Comparison of ENCODE assay signal across 10 cellular contexts in genomic region chr1:32759997-32760623, GRCh38. TPM values are rescaled to one million over a fixed set of nuclear protein-coding genes. Genes with fewer than 3 reads are reported as not detected.
DNase-seq lines count a peak whose midpoint lies in the region; ATAC-seq and TF ChIP-seq lines count a peak whose summit lies in the region.
"Had no signal": no experiment of that assay in that cellular context is flagged by ENCODE, and none has a peak within 500 bp of the region (broad histone marks: within the 10 kb centered on the region; RNA-seq: fewer than 3 reads in every experiment).

No MANE protein-coding gene starts in this region.

- H3K27ac Mint-ChIP-seq in MCF 10A (ENCODE audit: low read depth, unreplicated experiment), result peak overlapping the region; percentile 97

- no peaks in the 10 kb centered on the region for H3K9me3 Mint-ChIP-seq in MCF 10A (ENCODE audit: unreplicated experiment)

- H3K4me3 Mint-ChIP-seq in MCF 10A (ENCODE audit: unreplicated experiment), result peak overlapping the region; percentile 72

- H3K27me3 ChIP-seq in cardiac muscle cell, result peaks cover 13% of the 10 kb centered on the region
- no peaks in the 10 kb centered on the region for H3K27me3 ChIP-seq in right lobe of liver
- no peaks in the 10 kb centered on the region for H3K27me3 ChIP-seq in uterus
- H3K27me3 ChIP-seq in brain microvascular endothelial cell (replicated peaks), result no peaks in the 10 kb centered on the region
- H3K27me3 ChIP-seq: ascending aorta had no signal

- H3K27ac ChIP-seq in cardiac muscle cell (no peak overlapping the region), right lobe of liver (peak overlapping the region in 2 of 3 donors; percentile 45 to 72), uterus (peak overlapping the region; percentile 60 to 66), brain microvascular endothelial cell (no peak overlapping the region)
- H3K27ac ChIP-seq: psoas muscle had no signal

- BruUV-seq in MCF 10A (replicated peaks; lab: Mats Ljungman, UMichigan), result no TSS peak

- H3K9me3 ChIP-seq in cardiac muscle cell (ENCODE audit: low read depth) (no peaks in the 10 kb centered on the region), right lobe of liver (no peaks in the 10 kb centered on the region), uterus (no peaks in the 10 kb centered on the region)
- H3K9me3 ChIP-seq: ascending aorta, psoas muscle had no signal

- CTCF ChIA-PET in MCF 10A (lab: Yijun Ruan, JAX), result interaction anchor here (0.7 to 3.2 kb wide), 3 partner anchors 18 to 49 kb away, joined by 3 to 10 read pairs (median 9); a partner anchor contains a TSS

- TF ChIP-seq POLR2A in right lobe of liver (IDR thresholded peaks at IDR 0.05) (peak; percentile 23), uterus (IDR thresholded peaks at IDR 0.05) (no peak)

- peaks cover 44% of the 10 kb centered on the region for H3K4me1 ChIP-seq in cardiac muscle cell (ENCODE audit: low read depth)
- H3K4me1 ChIP-seq in right lobe of liver, result peaks cover 0 to 30% (median 12%) of the 10 kb centered on the region in 4 donors
- peaks cover 4% of the 10 kb centered on the region in 2 donors for H3K4me1 ChIP-seq in uterus

- DNase-seq in cardiac muscle cell (ENCODE audit: low read depth in 1 of 2, low spot score in 1 of 2) (peak; percentile 49 to 67), Right ventricle myocardium inferior (ENCODE audit: missing footprints) (no peak), MCF 10A (ENCODE audit: unreplicated experiment) (peak; percentile 97), right lobe of liver (peak; percentile 71 to 87 (median 74)), uterus (peak; percentile 73 to 74), brain microvascular endothelial cell (no peak)
- DNase-seq: psoas muscle had no signal

- ATAC-seq in Right ventricle myocardium inferior, result no peak
- ATAC-seq in right lobe of liver, result peak; percentile 38 to 83 (median 69)
- ATAC-seq in GM18517 (IDR thresholded peaks at IDR 0.05; ENCODE audit: unreplicated experiment), result no peak
- no peak for ATAC-seq in GM21390 (IDR thresholded peaks at IDR 0.05; ENCODE audit: unreplicated experiment)

- 61% methylated on average over 7 of the region's 14 CpGs for WGBS in right lobe of liver (ENCODE audit: insufficient coverage, low coverage, low lambda C conversion rate, missing lambda C conversion rate)

- H3K4me1 Mint-ChIP-seq in MCF 10A (ENCODE audit: insufficient read depth, unreplicated experiment), result peaks cover 51% of the 10 kb centered on the region

- POLR2A ChIA-PET in MCF 10A (lab: Yijun Ruan, JAX), result interaction anchor here (1.0 to 9.8 kb wide), 8 partner anchors 9 to 57 kb away, joined by 3 to 70 read pairs (median 9); partner anchors contain the start of genes S100PBP and YARS1

- no peaks in the 10 kb centered on the region for H3K36me3 ChIP-seq in cardiac muscle cell
- H3K36me3 ChIP-seq in right lobe of liver, result no peaks in the 10 kb centered on the region
- H3K36me3 ChIP-seq in uterus, result no peaks in the 10 kb centered on the region
- H3K36me3 ChIP-seq in brain microvascular endothelial cell (replicated peaks), result no peaks in the 10 kb centered on the region

- in situ Hi-C loops in brain microvascular endothelial cell (cut with HindIII; ENCODE audit: low pct_ligation_motif_present, low sequenced_read_pairs), result no loop called here

- peaks cover 25% of the 10 kb centered on the region for H3K36me3 Mint-ChIP-seq in MCF 10A (ENCODE audit: insufficient read depth, unreplicated experiment)

- intact Hi-C loops in Right ventricle myocardium inferior (cut with DNase I), result no loop called here
- intact Hi-C loops in MCF 10A (cut with micrococcal nuclease), result loop anchor here (5.0 kb wide), 1 partner anchor 33 kb away; no protein-coding TSS in a partner anchor
- intact Hi-C loops in right lobe of liver (cut with DNase I), result no loop called here
- intact Hi-C loops in uterus (cut with DNase I; ENCODE audit: low total_unique reads), result no loop called here

- H3K27me3 Mint-ChIP-seq in MCF 10A (ENCODE audit: insufficient read depth, unreplicated experiment), result no peaks in the 10 kb centered on the region

- H3K4me3 ChIP-seq in cardiac muscle cell (no peak overlapping the region), right lobe of liver (no peak overlapping the region), uterus (no peak overlapping the region), brain microvascular endothelial cell (ENCODE audit: low read depth, low read length) (no peak overlapping the region)
- H3K4me3 ChIP-seq: ascending aorta, psoas muscle had no signal

- TF ChIP-seq CTCF in cardiac muscle cell (IDR thresholded peaks at IDR 0.05; ENCODE audit: low read depth, low read length) (no peak), MCF 10A (IDR thresholded peaks at IDR 0.05; ENCODE audit: unreplicated experiment) (no peak), right lobe of liver (IDR thresholded peaks at IDR 0.05) (no peak), uterus (IDR thresholded peaks at IDR 0.05) (no peak), brain microvascular endothelial cell (IDR thresholded peaks at IDR 0.05; ENCODE audit: low read depth, low read length, missing control alignments) (no peak)

RNA-seq across cellular contexts. Expression of gene YARS1, which starts 57.0 kb away (rescaled TPM):
- 77.9 and 80.3 TPM in 2 replicates for total RNA-seq in cardiac muscle cell
- polyA plus RNA-seq in cardiac muscle cell, result 125 and 167 TPM in 2 replicates
- total RNA-seq in Right ventricle myocardium inferior, result 29.8 TPM
- total RNA-seq in MCF 10A (2022), result 347 and 372 TPM in 2 replicates
- total RNA-seq in right lobe of liver, result 10 to 100 TPM; 37.4 to 84.3 (median 53.5) TPM
- total RNA-seq in uterus, result 10 to 100 TPM; 15.9 to 67.7 (median 30.4) TPM

RNA-seq across cellular contexts. Expression of gene S100PBP, which starts 57.3 kb away (rescaled TPM):
- total RNA-seq in cardiac muscle cell, result 23.0 and 40.5 TPM in 2 replicates
- polyA plus RNA-seq in cardiac muscle cell, result 30.5 and 37.4 TPM in 2 replicates
- 11.7 TPM for total RNA-seq in Right ventricle myocardium inferior
- total RNA-seq in MCF 10A (2022), result 24.4 and 34.1 TPM in 2 replicates
- 10 to 100 TPM in 4 of 6 experiments, 1 to 10 TPM in 2; 7.6 to 14.6 (median 10.5) TPM for total RNA-seq in right lobe of liver
- 100 to 1,000 TPM in 1 of 4 donors, 10 to 100 TPM in 3; 50.2 to 168 (median 76.4) TPM for total RNA-seq in uterus

RNA-seq across cellular contexts. Expression of gene SYNC, which starts 57.5 kb away (rescaled TPM):
- total RNA-seq in cardiac muscle cell (2.5 and 4.5 TPM in 2 replicates), Right ventricle myocardium inferior (24.7 TPM), MCF 10A (2022) (1.1 and 1.9 TPM in 2 replicates), right lobe of liver (1 to 10 TPM in 1 of 6 experiments, under 1 TPM in 5; 0.29 to 2.1 (median 0.44) TPM), uterus (10 to 100 TPM in 3 of 4 donors, 1 to 10 TPM in 1; 4.7 to 61.0 (median 18.1) TPM)
- 1.2 and 1.6 TPM in 2 replicates for polyA plus RNA-seq in cardiac muscle cell

Comparison
In these comparisons a context has a peak if more than half of its experiments do, and no peak if none do; other contexts are left out.
1. DNase-seq: peak in cardiac muscle cell (2 of 2), MCF 10A (single experiment), right lobe of liver (3 of 3) and uterus (2 of 2); none in Right ventricle myocardium inferior (single experiment) and brain microvascular endothelial cell (single experiment).
2. H3K27ac ChIP-seq: peak in right lobe of liver (2 of 3) and uterus (2 of 2); none in cardiac muscle cell (single experiment) and brain microvascular endothelial cell (single experiment).
3. ATAC-seq: peak in right lobe of liver (4 of 4); none in Right ventricle myocardium inferior (single experiment), GM18517 (single experiment) and GM21390 (single experiment).